1 cellular context compared by ENCODE assay signal in the genomic region with DNA sequence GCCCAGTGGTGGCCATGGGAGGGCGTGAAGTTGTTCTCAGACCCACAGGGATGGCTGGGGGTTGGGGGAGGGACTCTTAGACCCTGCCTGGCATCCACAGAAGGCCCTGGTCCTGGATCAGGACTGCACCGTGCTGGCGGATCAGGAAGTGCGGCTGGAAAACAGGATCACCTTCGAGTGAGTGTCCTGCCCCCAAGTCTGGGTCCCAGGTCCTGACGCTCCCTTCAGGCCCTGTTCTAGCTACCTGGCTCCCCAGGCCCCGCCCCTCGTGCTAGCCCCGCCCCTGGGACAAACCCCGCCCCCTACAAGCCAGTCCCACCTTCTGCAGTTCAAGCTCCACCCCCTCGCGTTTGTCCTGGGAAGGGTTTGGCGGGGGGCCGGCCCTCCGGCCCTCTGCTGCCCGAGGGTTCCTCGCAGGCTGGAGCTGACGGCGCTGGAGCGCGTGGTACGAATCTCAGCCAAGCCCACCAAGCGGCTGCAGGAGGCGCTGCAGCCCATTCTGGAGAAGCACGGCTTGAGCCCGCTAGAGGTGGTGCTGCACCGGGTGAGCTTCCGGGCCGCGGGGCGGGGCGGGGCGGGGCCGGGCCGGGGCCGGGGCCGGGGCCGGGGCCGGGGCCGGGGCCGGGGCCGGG.
TF ChIP-seq lines count a peak whose summit lies in the region.

No MANE protein-coding gene starts in this region.

TF ChIP-seq in K562, 482 proteins besides CTCF, POLR2A, EP300 and RAD21 (continued from another document):
- no peak for TF ChIP-seq PURB (CRISPR knock-in tag; IDR thresholded peaks at IDR 0.05; ENCODE audit: low read depth)
- TF ChIP-seq ZNF12 (CRISPR knock-in tag; IDR thresholded peaks at IDR 0.05): no peak
- TF ChIP-seq, protein P1, sequence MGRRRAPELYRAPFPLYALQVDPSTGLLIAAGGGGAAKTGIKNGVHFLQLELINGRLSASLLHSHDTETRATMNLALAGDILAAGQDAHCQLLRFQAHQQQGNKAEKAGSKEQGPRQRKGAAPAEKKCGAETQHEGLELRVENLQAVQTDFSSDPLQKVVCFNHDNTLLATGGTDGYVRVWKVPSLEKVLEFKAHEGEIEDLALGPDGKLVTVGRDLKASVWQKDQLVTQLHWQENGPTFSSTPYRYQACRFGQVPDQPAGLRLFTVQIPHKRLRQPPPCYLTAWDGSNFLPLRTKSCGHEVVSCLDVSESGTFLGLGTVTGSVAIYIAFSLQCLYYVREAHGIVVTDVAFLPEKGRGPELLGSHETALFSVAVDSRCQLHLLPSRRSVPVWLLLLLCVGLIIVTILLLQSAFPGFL (CRISPR knock-in tag; IDR thresholded peaks at IDR 0.05): no peak
- no peak for TF ChIP-seq RBM22 (IDR thresholded peaks at IDR 0.05; ENCODE audit: low read depth, low read length, poor library complexity, severe bottlenecking)
- no peak for TF ChIP-seq RUNX1 (IDR thresholded peaks at IDR 0.05; ENCODE audit: low read depth)
- TF ChIP-seq ZFP36 (IDR thresholded peaks at IDR 0.05; ENCODE audit: low read depth, low read length, partially characterized antibody): no peak
- no peak for TF ChIP-seq CEBPG (CRISPR knock-in tag; IDR thresholded peaks at IDR 0.05)
- no peak for TF ChIP-seq CEBPG (tag; conservative IDR thresholded peaks at IDR 0.05 in 1 of 2, IDR thresholded peaks at IDR 0.05 in 1 of 2)
- TF ChIP-seq HMGN3 (IDR thresholded peaks at IDR 0.05; ENCODE audit: borderline replicate concordance, extremely low read depth, insufficient read length, low read depth, low read length): peak; percentile 88
- no peak for TF ChIP-seq CHCHD3 (CRISPR knock-in tag; IDR thresholded peaks at IDR 0.05)
- no peak for TF ChIP-seq TCFL5 (CRISPR knock-in tag; conservative IDR thresholded peaks at IDR 0.05)
- no peak for TF ChIP-seq ZBTB40 (IDR thresholded peaks at IDR 0.05)
- no peak for TF ChIP-seq ZBTB40 (CRISPR knock-in tag; IDR thresholded peaks at IDR 0.05)
- TF ChIP-seq ZNF175 (CRISPR knock-in tag; IDR thresholded peaks at IDR 0.05; ENCODE audit: low read depth): 0 out of 2 replicates have a peak, but pooled peaks have one; percentile 32
- TF ChIP-seq SMARCB1 (IDR thresholded peaks at IDR 0.05; ENCODE audit: insufficient read length, low read depth): no peak
- no peak for TF ChIP-seq SAFB (IDR thresholded peaks at IDR 0.05; ENCODE audit: borderline replicate concordance, low read depth, low read length)
- no peak for TF ChIP-seq IRF2 (CRISPR knock-in tag; IDR thresholded peaks at IDR 0.05)
- TF ChIP-seq UBTF (IDR thresholded peaks at IDR 0.05; ENCODE audit: borderline replicate concordance in 1 of 2, low read depth in 2 of 2, low read length in 2 of 2): peak; percentile 55 to 92; a peak in 3 of 4 replicates
- peak; percentile 98 for TF ChIP-seq MYC (IDR thresholded peaks at IDR 0.05; ENCODE audit: low read depth, low read length)
- no peak for TF ChIP-seq MYC (CRISPR knock-in tag; IDR thresholded peaks at IDR 0.05; ENCODE audit: borderline replicate concordance, low read depth)
- no peak for TF ChIP-seq CBX8 (IDR thresholded peaks at IDR 0.05; ENCODE audit: borderline replicate concordance, extremely low read depth, low read depth, low read length, poor library complexity, severe bottlenecking)
- TF ChIP-seq LCOR (CRISPR knock-in tag; IDR thresholded peaks at IDR 0.05): 0 out of 2 replicates have a peak, but pooled peaks have one; percentile 67
- TF ChIP-seq SMC3 (conservative IDR thresholded peaks at IDR 0.05; ENCODE audit: insufficient read depth, low read depth, low read length): peak; percentile 54
- TF ChIP-seq MTF1 (CRISPR knock-in tag; IDR thresholded peaks at IDR 0.05; ENCODE audit: borderline replicate concordance): no peak
- no peak for TF ChIP-seq ZNF785 (CRISPR knock-in tag; IDR thresholded peaks at IDR 0.05)
- peak; percentile 93 for TF ChIP-seq RB1 (IDR thresholded peaks at IDR 0.05; ENCODE audit: low read depth)
- TF ChIP-seq MBD1 (CRISPR knock-in tag; IDR thresholded peaks at IDR 0.05): no peak
- no peak for TF ChIP-seq CEBPZ (IDR thresholded peaks at IDR 0.05; ENCODE audit: borderline replicate concordance, low read depth, low read length)
- TF ChIP-seq, protein P2, sequence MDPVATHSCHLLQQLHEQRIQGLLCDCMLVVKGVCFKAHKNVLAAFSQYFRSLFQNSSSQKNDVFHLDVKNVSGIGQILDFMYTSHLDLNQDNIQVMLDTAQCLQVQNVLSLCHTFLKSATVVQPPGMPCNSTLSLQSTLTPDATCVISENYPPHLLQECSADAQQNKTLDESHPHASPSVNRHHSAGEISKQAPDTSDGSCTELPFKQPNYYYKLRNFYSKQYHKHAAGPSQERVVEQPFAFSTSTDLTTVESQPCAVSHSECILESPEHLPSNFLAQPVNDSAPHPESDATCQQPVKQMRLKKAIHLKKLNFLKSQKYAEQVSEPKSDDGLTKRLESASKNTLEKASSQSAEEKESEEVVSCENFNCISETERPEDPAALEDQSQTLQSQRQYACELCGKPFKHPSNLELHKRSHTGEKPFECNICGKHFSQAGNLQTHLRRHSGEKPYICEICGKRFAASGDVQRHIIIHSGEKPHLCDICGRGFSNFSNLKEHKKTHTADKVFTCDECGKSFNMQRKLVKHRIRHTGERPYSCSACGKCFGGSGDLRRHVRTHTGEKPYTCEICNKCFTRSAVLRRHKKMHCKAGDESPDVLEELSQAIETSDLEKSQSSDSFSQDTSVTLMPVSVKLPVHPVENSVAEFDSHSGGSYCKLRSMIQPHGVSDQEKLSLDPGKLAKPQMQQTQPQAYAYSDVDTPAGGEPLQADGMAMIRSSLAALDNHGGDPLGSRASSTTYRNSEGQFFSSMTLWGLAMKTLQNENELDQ (CRISPR knock-in tag; IDR thresholded peaks at IDR 0.05; ENCODE audit: borderline replicate concordance): no peak
- no peak for TF ChIP-seq EZH2 (IDR thresholded peaks at IDR 0.05; ENCODE audit: borderline replicate concordance, low read depth, low read length)
- no peak for TF ChIP-seq MTA2 (IDR thresholded peaks at IDR 0.05; ENCODE audit: low read depth)
- peak; percentile 57; the same call in 1 of the 2 replicates for TF ChIP-seq MXI1 (IDR thresholded peaks at IDR 0.05; ENCODE audit: low read depth, low read length)
